1 cellular context compared by ENCODE assay signal in the genomic region with DNA sequence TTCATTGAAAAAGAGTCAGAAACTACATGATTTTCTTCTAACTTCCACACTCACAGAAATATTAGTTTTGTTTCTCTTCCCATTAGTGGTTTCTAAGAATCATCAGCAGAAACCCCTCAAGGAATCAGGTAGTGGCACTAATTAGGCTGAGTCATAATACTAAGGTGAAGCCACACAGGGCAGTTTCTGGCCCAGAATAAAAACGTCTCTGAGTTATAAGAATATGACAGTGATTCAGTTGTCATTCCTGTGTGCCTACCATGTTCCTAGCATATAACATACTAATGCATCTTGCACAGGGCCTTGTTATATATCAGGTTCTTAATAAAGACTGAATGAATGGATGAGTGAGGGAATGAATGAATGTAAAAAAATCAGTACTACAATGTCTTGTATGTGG.
TF ChIP-seq lines count a peak whose summit lies in the region.

No MANE protein-coding gene starts in this region.

TF ChIP-seq in GM12878, 131 proteins besides CTCF, POLR2A, EP300 and RAD21 (continued from another document and continues in another):
- TF ChIP-seq, protein P1, sequence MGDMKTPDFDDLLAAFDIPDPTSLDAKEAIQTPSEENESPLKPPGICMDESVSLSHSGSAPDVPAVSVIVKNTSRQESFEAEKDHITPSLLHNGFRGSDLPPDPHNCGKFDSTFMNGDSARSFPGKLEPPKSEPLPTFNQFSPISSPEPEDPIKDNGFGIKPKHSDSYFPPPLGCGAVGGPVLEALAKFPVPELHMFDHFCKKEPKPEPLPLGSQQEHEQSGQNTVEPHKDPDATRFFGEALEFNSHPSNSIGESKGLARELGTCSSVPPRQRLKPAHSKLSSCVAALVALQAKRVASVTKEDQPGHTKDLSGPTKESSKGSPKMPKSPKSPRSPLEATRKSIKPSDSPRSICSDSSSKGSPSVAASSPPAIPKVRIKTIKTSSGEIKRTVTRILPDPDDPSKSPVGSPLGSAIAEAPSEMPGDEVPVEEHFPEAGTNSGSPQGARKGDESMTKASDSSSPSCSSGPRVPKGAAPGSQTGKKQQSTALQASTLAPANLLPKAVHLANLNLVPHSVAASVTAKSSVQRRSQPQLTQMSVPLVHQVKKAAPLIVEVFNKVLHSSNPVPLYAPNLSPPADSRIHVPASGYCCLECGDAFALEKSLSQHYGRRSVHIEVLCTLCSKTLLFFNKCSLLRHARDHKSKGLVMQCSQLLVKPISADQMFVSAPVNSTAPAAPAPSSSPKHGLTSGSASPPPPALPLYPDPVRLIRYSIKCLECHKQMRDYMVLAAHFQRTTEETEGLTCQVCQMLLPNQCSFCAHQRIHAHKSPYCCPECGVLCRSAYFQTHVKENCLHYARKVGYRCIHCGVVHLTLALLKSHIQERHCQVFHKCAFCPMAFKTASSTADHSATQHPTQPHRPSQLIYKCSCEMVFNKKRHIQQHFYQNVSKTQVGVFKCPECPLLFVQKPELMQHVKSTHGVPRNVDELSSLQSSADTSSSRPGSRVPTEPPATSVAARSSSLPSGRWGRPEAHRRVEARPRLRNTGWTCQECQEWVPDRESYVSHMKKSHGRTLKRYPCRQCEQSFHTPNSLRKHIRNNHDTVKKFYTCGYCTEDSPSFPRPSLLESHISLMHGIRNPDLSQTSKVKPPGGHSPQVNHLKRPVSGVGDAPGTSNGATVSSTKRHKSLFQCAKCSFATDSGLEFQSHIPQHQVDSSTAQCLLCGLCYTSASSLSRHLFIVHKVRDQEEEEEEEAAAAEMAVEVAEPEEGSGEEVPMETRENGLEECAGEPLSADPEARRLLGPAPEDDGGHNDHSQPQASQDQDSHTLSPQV (IDR thresholded peaks at IDR 0.05): peak; percentile 54; the same call in 1 of the 2 replicates
- TF ChIP-seq CBFB (IDR thresholded peaks at IDR 0.05; ENCODE audit: low read depth): no peak; the same call in 1 of the 2 replicates
- TF ChIP-seq, protein P2, sequence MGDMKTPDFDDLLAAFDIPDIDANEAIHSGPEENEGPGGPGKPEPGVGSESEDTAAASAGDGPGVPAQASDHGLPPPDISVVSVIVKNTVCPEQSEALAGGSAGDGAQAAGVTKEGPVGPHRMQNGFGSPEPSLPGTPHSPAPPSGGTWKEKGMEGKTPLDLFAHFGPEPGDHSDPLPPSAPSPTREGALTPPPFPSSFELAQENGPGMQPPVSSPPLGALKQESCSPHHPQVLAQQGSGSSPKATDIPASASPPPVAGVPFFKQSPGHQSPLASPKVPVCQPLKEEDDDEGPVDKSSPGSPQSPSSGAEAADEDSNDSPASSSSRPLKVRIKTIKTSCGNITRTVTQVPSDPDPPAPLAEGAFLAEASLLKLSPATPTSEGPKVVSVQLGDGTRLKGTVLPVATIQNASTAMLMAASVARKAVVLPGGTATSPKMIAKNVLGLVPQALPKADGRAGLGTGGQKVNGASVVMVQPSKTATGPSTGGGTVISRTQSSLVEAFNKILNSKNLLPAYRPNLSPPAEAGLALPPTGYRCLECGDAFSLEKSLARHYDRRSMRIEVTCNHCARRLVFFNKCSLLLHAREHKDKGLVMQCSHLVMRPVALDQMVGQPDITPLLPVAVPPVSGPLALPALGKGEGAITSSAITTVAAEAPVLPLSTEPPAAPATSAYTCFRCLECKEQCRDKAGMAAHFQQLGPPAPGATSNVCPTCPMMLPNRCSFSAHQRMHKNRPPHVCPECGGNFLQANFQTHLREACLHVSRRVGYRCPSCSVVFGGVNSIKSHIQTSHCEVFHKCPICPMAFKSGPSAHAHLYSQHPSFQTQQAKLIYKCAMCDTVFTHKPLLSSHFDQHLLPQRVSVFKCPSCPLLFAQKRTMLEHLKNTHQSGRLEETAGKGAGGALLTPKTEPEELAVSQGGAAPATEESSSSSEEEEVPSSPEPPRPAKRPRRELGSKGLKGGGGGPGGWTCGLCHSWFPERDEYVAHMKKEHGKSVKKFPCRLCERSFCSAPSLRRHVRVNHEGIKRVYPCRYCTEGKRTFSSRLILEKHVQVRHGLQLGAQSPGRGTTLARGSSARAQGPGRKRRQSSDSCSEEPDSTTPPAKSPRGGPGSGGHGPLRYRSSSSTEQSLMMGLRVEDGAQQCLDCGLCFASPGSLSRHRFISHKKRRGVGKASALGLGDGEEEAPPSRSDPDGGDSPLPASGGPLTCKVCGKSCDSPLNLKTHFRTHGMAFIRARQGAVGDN (IDR thresholded peaks at IDR 0.05): peak; percentile 67; the same call in 1 of the 2 replicates
- TF ChIP-seq, protein P3, sequence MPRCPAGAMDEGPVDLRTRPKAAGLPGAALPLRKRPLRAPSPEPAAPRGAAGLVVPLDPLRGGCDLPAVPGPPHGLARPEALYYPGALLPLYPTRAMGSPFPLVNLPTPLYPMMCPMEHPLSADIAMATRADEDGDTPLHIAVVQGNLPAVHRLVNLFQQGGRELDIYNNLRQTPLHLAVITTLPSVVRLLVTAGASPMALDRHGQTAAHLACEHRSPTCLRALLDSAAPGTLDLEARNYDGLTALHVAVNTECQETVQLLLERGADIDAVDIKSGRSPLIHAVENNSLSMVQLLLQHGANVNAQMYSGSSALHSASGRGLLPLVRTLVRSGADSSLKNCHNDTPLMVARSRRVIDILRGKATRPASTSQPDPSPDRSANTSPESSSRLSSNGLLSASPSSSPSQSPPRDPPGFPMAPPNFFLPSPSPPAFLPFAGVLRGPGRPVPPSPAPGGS (IDR thresholded peaks at IDR 0.05; ENCODE audit: borderline replicate concordance, insufficient read depth, low read depth, low read length, poor library complexity, severe bottlenecking): no peak
- no peak for TF ChIP-seq STAT1 (conservative IDR thresholded peaks at IDR 0.05)
- peak; percentile 27 for TF ChIP-seq RELA (IDR thresholded peaks at IDR 0.05; ENCODE audit: borderline replicate concordance, partially characterized antibody)
- no peak for TF ChIP-seq TCF3 (IDR thresholded peaks at IDR 0.05; ENCODE audit: borderline replicate concordance, insufficient read depth, low read depth, low read length)
- peak; percentile 40; the same call in 1 of the 2 replicates for TF ChIP-seq ZSCAN29 (IDR thresholded peaks at IDR 0.05)
- TF ChIP-seq, protein P4, sequence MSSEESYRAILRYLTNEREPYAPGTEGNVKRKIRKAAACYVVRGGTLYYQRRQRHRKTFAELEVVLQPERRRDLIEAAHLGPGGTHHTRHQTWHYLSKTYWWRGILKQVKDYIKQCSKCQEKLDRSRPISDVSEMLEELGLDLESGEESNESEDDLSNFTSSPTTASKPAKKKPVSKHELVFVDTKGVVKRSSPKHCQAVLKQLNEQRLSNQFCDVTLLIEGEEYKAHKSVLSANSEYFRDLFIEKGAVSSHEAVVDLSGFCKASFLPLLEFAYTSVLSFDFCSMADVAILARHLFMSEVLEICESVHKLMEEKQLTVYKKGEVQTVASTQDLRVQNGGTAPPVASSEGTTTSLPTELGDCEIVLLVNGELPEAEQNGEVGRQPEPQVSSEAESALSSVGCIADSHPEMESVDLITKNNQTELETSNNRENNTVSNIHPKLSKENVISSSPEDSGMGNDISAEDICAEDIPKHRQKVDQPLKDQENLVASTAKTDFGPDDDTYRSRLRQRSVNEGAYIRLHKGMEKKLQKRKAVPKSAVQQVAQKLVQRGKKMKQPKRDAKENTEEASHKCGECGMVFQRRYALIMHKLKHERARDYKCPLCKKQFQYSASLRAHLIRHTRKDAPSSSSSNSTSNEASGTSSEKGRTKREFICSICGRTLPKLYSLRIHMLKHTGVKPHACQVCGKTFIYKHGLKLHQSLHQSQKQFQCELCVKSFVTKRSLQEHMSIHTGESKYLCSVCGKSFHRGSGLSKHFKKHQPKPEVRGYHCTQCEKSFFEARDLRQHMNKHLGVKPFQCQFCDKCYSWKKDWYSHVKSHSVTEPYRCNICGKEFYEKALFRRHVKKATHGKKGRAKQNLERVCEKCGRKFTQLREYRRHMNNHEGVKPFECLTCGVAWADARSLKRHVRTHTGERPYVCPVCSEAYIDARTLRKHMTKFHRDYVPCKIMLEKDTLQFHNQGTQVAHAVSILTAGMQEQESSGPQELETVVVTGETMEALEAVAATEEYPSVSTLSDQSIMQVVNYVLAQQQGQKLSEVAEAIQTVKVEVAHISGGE (CRISPR knock-in tag; IDR thresholded peaks at IDR 0.05): no peak
- TF ChIP-seq, protein P5, sequence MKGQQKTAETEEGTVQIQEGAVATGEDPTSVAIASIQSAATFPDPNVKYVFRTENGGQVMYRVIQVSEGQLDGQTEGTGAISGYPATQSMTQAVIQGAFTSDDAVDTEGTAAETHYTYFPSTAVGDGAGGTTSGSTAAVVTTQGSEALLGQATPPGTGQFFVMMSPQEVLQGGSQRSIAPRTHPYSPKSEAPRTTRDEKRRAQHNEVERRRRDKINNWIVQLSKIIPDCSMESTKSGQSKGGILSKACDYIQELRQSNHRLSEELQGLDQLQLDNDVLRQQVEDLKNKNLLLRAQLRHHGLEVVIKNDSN (IDR thresholded peaks at IDR 0.05; ENCODE audit: borderline replicate concordance, extremely low read length, insufficient read depth, low read depth, low read length): no peak
- peak; percentile 85 for TF ChIP-seq FOXM1 (IDR thresholded peaks at IDR 0.05; ENCODE audit: low read depth, low read length)
- no peak; the same call in 1 of the 2 replicates for TF ChIP-seq TBL1XR1 (IDR thresholded peaks at IDR 0.05; ENCODE audit: low read depth, low read length)
- TF ChIP-seq CBX3 (IDR thresholded peaks at IDR 0.05; ENCODE audit: borderline replicate concordance, low read depth): no peak
- TF ChIP-seq KDM1A (IDR thresholded peaks at IDR 0.05; ENCODE audit: borderline replicate concordance): no peak
- no peak for TF ChIP-seq FOXK2 (IDR thresholded peaks at IDR 0.05)
- peak; percentile 96 to 98 for TF ChIP-seq IKZF2 (IDR thresholded peaks at IDR 0.05)
- TF ChIP-seq, protein P6, sequence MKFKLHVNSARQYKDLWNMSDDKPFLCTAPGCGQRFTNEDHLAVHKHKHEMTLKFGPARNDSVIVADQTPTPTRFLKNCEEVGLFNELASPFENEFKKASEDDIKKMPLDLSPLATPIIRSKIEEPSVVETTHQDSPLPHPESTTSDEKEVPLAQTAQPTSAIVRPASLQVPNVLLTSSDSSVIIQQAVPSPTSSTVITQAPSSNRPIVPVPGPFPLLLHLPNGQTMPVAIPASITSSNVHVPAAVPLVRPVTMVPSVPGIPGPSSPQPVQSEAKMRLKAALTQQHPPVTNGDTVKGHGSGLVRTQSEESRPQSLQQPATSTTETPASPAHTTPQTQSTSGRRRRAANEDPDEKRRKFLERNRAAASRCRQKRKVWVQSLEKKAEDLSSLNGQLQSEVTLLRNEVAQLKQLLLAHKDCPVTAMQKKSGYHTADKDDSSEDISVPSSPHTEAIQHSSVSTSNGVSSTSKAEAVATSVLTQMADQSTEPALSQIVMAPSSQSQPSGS (IDR thresholded peaks at IDR 0.05; ENCODE audit: low read length): peak; percentile 86
- TF ChIP-seq NRF1 (conservative IDR thresholded peaks at IDR 0.05; ENCODE audit: low read depth, low read length): no peak
- TF ChIP-seq MXI1 (IDR thresholded peaks at IDR 0.05; ENCODE audit: low read depth, low read length): no peak
- TF ChIP-seq HDAC6 (IDR thresholded peaks at IDR 0.05; ENCODE audit: unreplicated experiment): no peak
- TF ChIP-seq EZH2 (IDR thresholded peaks at IDR 0.05; ENCODE audit: borderline replicate concordance, control insufficient read depth, low read depth, low read length): no peak
- no peak for TF ChIP-seq MTA3 (IDR thresholded peaks at IDR 0.05; ENCODE audit: borderline replicate concordance, low read length)
- TF ChIP-seq, protein P7, sequence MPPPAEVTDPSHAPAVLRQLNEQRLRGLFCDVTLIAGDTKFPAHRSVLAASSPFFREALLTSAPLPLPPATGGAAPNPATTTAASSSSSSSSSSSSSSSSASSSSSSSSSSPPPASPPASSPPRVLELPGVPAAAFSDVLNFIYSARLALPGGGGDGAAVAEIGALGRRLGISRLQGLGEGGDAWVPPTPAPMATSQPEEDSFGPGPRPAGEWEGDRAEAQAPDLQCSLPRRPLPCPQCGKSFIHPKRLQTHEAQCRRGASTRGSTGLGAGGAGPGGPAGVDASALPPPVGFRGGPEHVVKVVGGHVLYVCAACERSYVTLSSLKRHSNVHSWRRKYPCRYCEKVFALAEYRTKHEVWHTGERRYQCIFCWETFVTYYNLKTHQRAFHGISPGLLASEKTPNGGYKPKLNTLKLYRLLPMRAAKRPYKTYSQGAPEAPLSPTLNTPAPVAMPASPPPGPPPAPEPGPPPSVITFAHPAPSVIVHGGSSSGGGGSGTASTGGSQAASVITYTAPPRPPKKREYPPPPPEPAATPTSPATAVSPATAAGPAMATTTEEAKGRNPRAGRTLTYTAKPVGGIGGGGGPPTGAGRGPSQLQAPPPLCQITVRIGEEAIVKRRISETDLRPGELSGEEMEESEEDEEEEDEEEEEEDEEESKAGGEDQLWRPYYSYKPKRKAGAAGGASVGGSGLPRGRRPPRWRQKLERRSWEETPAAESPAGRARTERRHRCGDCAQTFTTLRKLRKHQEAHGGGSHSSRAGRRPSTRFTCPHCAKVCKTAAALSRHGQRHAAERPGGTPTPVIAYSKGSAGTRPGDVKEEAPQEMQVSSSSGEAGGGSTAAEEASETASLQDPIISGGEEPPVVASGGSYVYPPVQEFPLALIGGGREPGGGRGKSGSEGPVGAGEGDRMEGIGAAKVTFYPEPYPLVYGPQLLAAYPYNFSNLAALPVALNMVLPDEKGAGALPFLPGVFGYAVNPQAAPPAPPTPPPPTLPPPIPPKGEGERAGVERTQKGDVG (CRISPR knock-in tag; IDR thresholded peaks at IDR 0.05): no peak
- peak; percentile 95 for TF ChIP-seq IKZF1 (conservative IDR thresholded peaks at IDR 0.05)
- TF ChIP-seq TCF7 (IDR thresholded peaks at IDR 0.05; ENCODE audit: borderline replicate concordance): no peak
- no peak for TF ChIP-seq ZNF384 (IDR thresholded peaks at IDR 0.05; ENCODE audit: borderline replicate concordance, low read depth, low read length)
- TF ChIP-seq PML (IDR thresholded peaks at IDR 0.05; ENCODE audit: low read length): no peak
- TF ChIP-seq, protein P8, sequence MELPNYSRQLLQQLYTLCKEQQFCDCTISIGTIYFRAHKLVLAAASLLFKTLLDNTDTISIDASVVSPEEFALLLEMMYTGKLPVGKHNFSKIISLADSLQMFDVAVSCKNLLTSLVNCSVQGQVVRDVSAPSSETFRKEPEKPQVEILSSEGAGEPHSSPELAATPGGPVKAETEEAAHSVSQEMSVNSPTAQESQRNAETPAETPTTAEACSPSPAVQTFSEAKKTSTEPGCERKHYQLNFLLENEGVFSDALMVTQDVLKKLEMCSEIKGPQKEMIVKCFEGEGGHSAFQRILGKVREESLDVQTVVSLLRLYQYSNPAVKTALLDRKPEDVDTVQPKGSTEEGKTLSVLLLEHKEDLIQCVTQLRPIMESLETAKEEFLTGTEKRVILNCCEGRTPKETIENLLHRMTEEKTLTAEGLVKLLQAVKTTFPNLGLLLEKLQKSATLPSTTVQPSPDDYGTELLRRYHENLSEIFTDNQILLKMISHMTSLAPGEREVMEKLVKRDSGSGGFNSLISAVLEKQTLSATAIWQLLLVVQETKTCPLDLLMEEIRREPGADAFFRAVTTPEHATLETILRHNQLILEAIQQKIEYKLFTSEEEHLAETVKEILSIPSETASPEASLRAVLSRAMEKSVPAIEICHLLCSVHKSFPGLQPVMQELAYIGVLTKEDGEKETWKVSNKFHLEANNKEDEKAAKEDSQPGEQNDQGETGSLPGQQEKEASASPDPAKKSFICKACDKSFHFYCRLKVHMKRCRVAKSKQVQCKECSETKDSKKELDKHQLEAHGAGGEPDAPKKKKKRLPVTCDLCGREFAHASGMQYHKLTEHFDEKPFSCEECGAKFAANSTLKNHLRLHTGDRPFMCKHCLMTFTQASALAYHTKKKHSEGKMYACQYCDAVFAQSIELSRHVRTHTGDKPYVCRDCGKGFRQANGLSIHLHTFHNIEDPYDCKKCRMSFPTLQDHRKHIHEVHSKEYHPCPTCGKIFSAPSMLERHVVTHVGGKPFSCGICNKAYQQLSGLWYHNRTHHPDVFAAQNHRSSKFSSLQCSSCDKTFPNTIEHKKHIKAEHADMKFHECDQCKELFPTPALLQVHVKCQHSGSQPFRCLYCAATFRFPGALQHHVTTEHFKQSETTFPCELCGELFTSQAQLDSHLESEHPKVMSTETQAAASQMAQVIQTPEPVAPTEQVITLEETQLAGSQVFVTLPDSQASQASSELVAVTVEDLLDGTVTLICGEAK (IDR thresholded peaks at IDR 0.05; ENCODE audit: borderline replicate concordance): peak; percentile 23; the same call in 1 of the 2 replicates
- TF ChIP-seq SMARCA5 (IDR thresholded peaks at IDR 0.05): peak; percentile 67; the same call in 1 of the 2 replicates
- TF ChIP-seq SPI1 (IDR thresholded peaks at IDR 0.05; ENCODE audit: borderline replicate concordance, insufficient read depth, low read depth, low read length): peak; percentile 55; the same call in 1 of the 2 replicates
